9 cellular contexts compared by ENCODE assay signal in the genomic region with DNA sequence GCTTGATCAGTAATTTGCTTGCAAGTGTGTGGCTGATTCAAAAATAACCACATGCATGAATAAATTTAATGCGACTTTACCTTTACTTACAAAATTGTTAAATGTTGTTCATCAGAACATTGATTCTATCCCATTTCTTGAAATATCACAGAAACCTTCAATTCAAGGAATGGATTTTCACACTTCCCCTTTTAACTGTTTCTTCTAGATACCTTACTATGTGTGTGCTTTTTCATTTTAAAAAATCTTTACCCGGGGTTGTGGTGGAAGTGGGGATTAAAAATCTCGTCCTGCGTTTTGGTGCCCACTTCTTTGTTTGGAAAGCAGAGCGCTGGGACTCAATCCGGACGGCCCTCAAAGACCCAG. TPM values are rescaled to one million over a fixed set of nuclear protein-coding genes. Genes with fewer than 3 reads are reported as not detected.
DNase-seq lines count a peak whose midpoint lies in the region; ATAC-seq and TF ChIP-seq lines count a peak whose summit lies in the region.
"Had no signal": no experiment of that assay in that cellular context is flagged by ENCODE, and none has a peak within 500 bp of the region (broad histone marks: within the 10 kb centered on the region; RNA-seq: fewer than 3 reads in every experiment).

No MANE protein-coding gene starts in this region.

- H2AFZ ChIP-seq in osteoblast (ENCODE audit: low read length), result peak overlapping the region; percentile 95

- no peak overlapping the region for H3K27ac ChIP-seq in endodermal cell (ENCODE audit: low read depth, low read length)
- H3K27ac ChIP-seq in osteoblast (ENCODE audit: low read depth, low read length), result peak overlapping the region; percentile 8

- no peaks in the 10 kb centered on the region for H3K79me2 ChIP-seq in osteoblast (ENCODE audit: insufficient read depth, low read length)

- peaks cover 19% of the 10 kb centered on the region for H3K4me1 Mint-ChIP-seq in endodermal cell

- no peak for TF ChIP-seq CTCF in endodermal cell (conservative IDR thresholded peaks at IDR 0.05)
- no peak for TF ChIP-seq CTCF in osteoblast (IDR thresholded peaks at IDR 0.05; ENCODE audit: extremely low read depth, low read depth, low read length)

- DNase-seq in endodermal cell, result no peak
- no peak for DNase-seq in osteoblast (ENCODE audit: insufficient read length, low spot score, missing footprints)
- no peak for DNase-seq in activated T-cell treated with anti-CD3 and anti-CD28 coated beads, Interleukin-2, amount 50 U/mL, for 1 hour
- no peak for DNase-seq in NCI-H345 (lab: John Stamatoyannopoulos, UW)
- DNase-seq in stimulated activated CD4-positive, alpha-beta T cell treated with anti-CD3 and anti-CD28 coated beads, Interleukin-4, amount 100 ng/mL, for 4 hours, result no peak
- DNase-seq: activated CD4-positive, alpha-beta memory T cell treated with anti-CD3 and anti-CD28 coated beads, Interleukin-2, amount 10 ng/mL, durations not matched to agents 7 days and 5 days had no signal

- no peaks in the 10 kb centered on the region for H3K36me3 ChIP-seq in ES-I3 (ENCODE audit: insufficient read depth, low read length)
- no peaks in the 10 kb centered on the region for H3K36me3 ChIP-seq in endodermal cell (ENCODE audit: control insufficient read depth, insufficient read depth, low read length)
- H3K36me3 ChIP-seq in osteoblast (ENCODE audit: insufficient read depth, low read length), result no peaks in the 10 kb centered on the region

- H3K4me3 ChIP-seq in endodermal cell (ENCODE audit: low read length), result peak overlapping the region; percentile 77
- H3K4me3 ChIP-seq in osteoblast (ENCODE audit: insufficient read depth, low read length), result peak overlapping the region; percentile 80

- peak overlapping the region; percentile 94 for H3K9ac ChIP-seq in ES-I3 (ENCODE audit: low read depth, low read length)
- H3K9ac ChIP-seq in endodermal cell (ENCODE audit: extremely low read depth, low read length, poor library complexity, severe bottlenecking), result no peak overlapping the region

- peak overlapping the region; percentile 76 for H3K4me3 Mint-ChIP-seq in endodermal cell
- H3K4me3 Mint-ChIP-seq: activated CD4-positive, alpha-beta memory T cell treated with anti-CD3 and anti-CD28 coated beads, Interleukin-2, amount 10 ng/mL, durations not matched to agents 7 days and 5 days had no signal

- H3K27me3 ChIP-seq in endodermal cell (ENCODE audit: control insufficient read depth, insufficient read depth, low read length, poor library complexity, severe bottlenecking) (peaks cover 72% of the 10 kb centered on the region), osteoblast (ENCODE audit: insufficient read depth, low read length) (no peaks in the 10 kb centered on the region)

- peak; percentile 1 for ATAC-seq in HG03280 (IDR thresholded peaks at IDR 0.05; ENCODE audit: unreplicated experiment)
- ATAC-seq in HG03159 (IDR thresholded peaks at IDR 0.05; ENCODE audit: unreplicated experiment), result no peak

- no peaks in the 10 kb centered on the region for H3K9me3 Mint-ChIP-seq in endodermal cell
- H3K9me3 Mint-ChIP-seq: activated CD4-positive, alpha-beta memory T cell treated with anti-CD3 and anti-CD28 coated beads, Interleukin-2, amount 10 ng/mL, durations not matched to agents 7 days and 5 days had no signal

- no peaks in the 10 kb centered on the region for H3K36me3 Mint-ChIP-seq in endodermal cell (ENCODE audit: low read depth)

- no peaks in the 10 kb centered on the region for H4K20me1 ChIP-seq in osteoblast (ENCODE audit: insufficient read depth, low read length)

- H3K9me3 ChIP-seq in ES-I3 (ENCODE audit: control insufficient read depth, insufficient read depth, low read length) (no peaks in the 10 kb centered on the region), endodermal cell (ENCODE audit: control insufficient read depth, low read length) (no peaks in the 10 kb centered on the region), osteoblast (ENCODE audit: low read depth, low read length) (no peaks in the 10 kb centered on the region)

- H3K4me1 ChIP-seq in ES-I3 (ENCODE audit: insufficient read depth, low read length) (no peaks in the 10 kb centered on the region), endodermal cell (ENCODE audit: control insufficient read depth, insufficient read depth, low read length) (no peaks in the 10 kb centered on the region), osteoblast (ENCODE audit: insufficient read depth, low read length) (peaks cover 19% of the 10 kb centered on the region)

- peak overlapping the region; percentile 90 for H3K4me2 ChIP-seq in osteoblast (ENCODE audit: insufficient read depth, low read length)

- H3K27me3 Mint-ChIP-seq in endodermal cell (ENCODE audit: insufficient read depth), result peaks cover 70% of the 10 kb centered on the region

- 4 to 34% methylated on average over 5 to 7 of the region's 7 CpGs for WGBS in endodermal cell (ENCODE audit: insufficient coverage in 1 of 2, insufficient read length in 1 of 2), 2 experiments

- H3K27ac Mint-ChIP-seq in endodermal cell, result no peak overlapping the region
- H3K27ac Mint-ChIP-seq: activated CD4-positive, alpha-beta memory T cell treated with anti-CD3 and anti-CD28 coated beads, Interleukin-2, amount 10 ng/mL, durations not matched to agents 7 days and 5 days had no signal

RNA-seq across cellular contexts. Expression of a gene that starts 5.8 kb away (rescaled TPM):
- under 1 TPM; 0.64 to 0.86 TPM for total RNA-seq in endodermal cell
- polyA plus RNA-seq in endodermal cell (2013, experiment 1 of 2), result 6.9 TPM
- 6.1 TPM for polyA plus RNA-seq in endodermal cell (2013, experiment 2 of 2)
- total RNA-seq in osteoblast, result 9.4 and 13.4 TPM in 2 replicates
